ENCODE assay signal across 11 cellular contexts in genomic region chr4:25088342-25088952, GRCh38. TPM values are rescaled to one million over a fixed set of nuclear protein-coding genes. Genes with fewer than 3 reads are reported as not detected.
DNase-seq lines count a peak whose midpoint lies in the region; FAIRE-seq and TF ChIP-seq lines count a peak whose summit lies in the region.
"Had no signal": no experiment of that assay in that cellular context is flagged by ENCODE, and none has a peak within 500 bp of the region (broad histone marks: within the 10 kb centered on the region; RNA-seq: fewer than 3 reads in every experiment).

No MANE protein-coding gene starts in this region.

- peaks cover 7% of the 10 kb centered on the region for H3K9me3 Mint-ChIP-seq in MCF 10A (ENCODE audit: unreplicated experiment)

- H3K36me3 Mint-ChIP-seq in MCF 10A (ENCODE audit: insufficient read depth, unreplicated experiment): no peaks in the 10 kb centered on the region

- H3K9me3 ChIP-seq in H1 (ENCODE audit: insufficient read depth in 2 of 2, low read depth in 1 of 2, low read length in 1 of 2) (peaks cover 5% of the 10 kb centered on the region in 2 experiments), skeletal muscle tissue (ENCODE audit: control insufficient read depth in 3 of 3, low read length in 3 of 3) (peaks cover 0 to under 1% (median 0%) of the 10 kb centered on the region in 3 donors)

- TF ChIP-seq RAD21 in H1 (IDR thresholded peaks at IDR 0.05 in 1 of 2, conservative IDR thresholded peaks at IDR 0.05 in 1 of 2; ENCODE audit: low read depth in 2 of 2, low read length in 2 of 2): no peak

- no peak overlapping the region for H4K91ac ChIP-seq in H1 (replicated peaks; ENCODE audit: insufficient read length, low read length)

- no peaks in the 10 kb centered on the region for H4K20me1 ChIP-seq in H1 (replicated peaks in 1 of 2; ENCODE audit: control insufficient read depth in 1 of 2, insufficient read depth in 2 of 2, low read length in 2 of 2)

- no peak overlapping the region for H2BK20ac ChIP-seq in H1 (ENCODE audit: low read length)

- in situ Hi-C loops in KBM-7 (cut with MboI; ENCODE audit: low pct_unique_long_range_greater_than_20kb, low sequenced_read_pairs): no loop called here

- H3K56ac ChIP-seq in H1 (replicated peaks; ENCODE audit: insufficient read length, low read depth, low read length): no peak overlapping the region

- WGBS in H1 (ENCODE audit: extremely low coverage in 1 of 2, insufficient coverage in 1 of 2, insufficient read length in 1 of 2, insufficient replicate concordance in 2 of 2, low coverage in 1 of 2, low lambda C conversion rate in 2 of 2, missing lambda C conversion rate in 1 of 2), 2 experiments: 67% methylated on average over 35 of the region's 37 CpGs; no CpG with 5 or more reads in 1 of the 2 experiments

- H4K5ac ChIP-seq in H1 (ENCODE audit: insufficient read length, low read depth, low read length): no peak overlapping the region

- peaks cover 0 to 3% (median 1%) of the 10 kb centered on the region in 4 experiments; a peak in 2 of 7 replicates for H3K27me3 ChIP-seq in H1 (replicated peaks in 1 of 4; ENCODE audit: control insufficient read depth in 3 of 4, extremely low read depth in 1 of 4, insufficient read depth in 3 of 4, low read length in 3 of 4)
- H3K27me3 ChIP-seq in skeletal muscle tissue (ENCODE audit: control insufficient read depth in 3 of 3, insufficient read depth in 3 of 3, low read length in 3 of 3): peaks cover 8 to 14% (median 13%) of the 10 kb centered on the region in 3 donors

- TF ChIP-seq CTCF in H1 (IDR thresholded peaks at IDR 0.05; ENCODE audit: control extremely low read depth in 1 of 3, insufficient read depth in 1 of 3, low read depth in 1 of 3, low read length in 3 of 3) (no peak), MCF 10A (IDR thresholded peaks at IDR 0.05; ENCODE audit: unreplicated experiment) (no peak)

- BruUV-seq in MCF 10A (replicated peaks; lab: Mats Ljungman, UMichigan): no TSS peak

- DNase-seq in NCI-H1694 (lab: John Stamatoyannopoulos, UW): peak; percentile 20
- DNase-seq in NCI-H1694 treated with DMSO at 0.1 percent for 48 hours (lab: John Stamatoyannopoulos, UW): no peak
- peak; percentile 78 for DNase-seq in KBM-7
- no peak for DNase-seq in H1 (ENCODE audit: low read depth in 1 of 2, low spot score in 2 of 2)
- no peak for DNase-seq in MCF 10A (ENCODE audit: unreplicated experiment)
- DNase-seq in NCI-H2029 treated with DMSO at 0.1 percent for 48 hours (lab: John Stamatoyannopoulos, UW): no peak
- no peak for DNase-seq in activated CD4-positive, alpha-beta T cell treated with anti-CD3 and anti-CD28 coated beads, Interleukin-2, amount 50 U/mL, for 48 hours

- CTCF ChIA-PET in H1 (lab: Charles Lee; ENCODE audit: partially characterized antibody): no interaction called here
- CTCF ChIA-PET in MCF 10A (lab: Yijun Ruan, JAX): no interaction called here

- no peak overlapping the region for H3K4me3 Mint-ChIP-seq in MCF 10A (ENCODE audit: unreplicated experiment)

- no peak for TF ChIP-seq POLR2A in H1 (IDR thresholded peaks at IDR 0.05; ENCODE audit: control extremely low read depth in 1 of 2, low read depth in 2 of 2, low read length in 2 of 2)

- H2BK120ac ChIP-seq in H1 (replicated peaks; ENCODE audit: low read depth, low read length): no peak overlapping the region

- no peaks in the 10 kb centered on the region for H3K36me3 ChIP-seq in H1 (ENCODE audit: control insufficient read depth in 2 of 4, insufficient read depth in 4 of 4, low read length in 3 of 4)
- no peaks in the 10 kb centered on the region for H3K36me3 ChIP-seq in skeletal muscle tissue (ENCODE audit: control insufficient read depth in 3 of 3, insufficient read depth in 3 of 3, low read length in 3 of 3)

- H2AK5ac ChIP-seq in H1 (ENCODE audit: low read depth, low read length): no peak overlapping the region

- H2BK12ac ChIP-seq in H1 (ENCODE audit: low read depth, low read length): no peak overlapping the region

- peak overlapping the region in 2 of 4 experiments; percentile 1 to 31; a peak in 3 of 8 replicates for H3K4me3 ChIP-seq in H1 (ENCODE audit: extremely low read depth in 1 of 4, insufficient read depth in 2 of 4, low read depth in 3 of 4, low read length in 4 of 4)
- H3K4me3 ChIP-seq in skeletal muscle tissue (ENCODE audit: low read length in 3 of 3): peak overlapping the region; percentile 14 to 41 (median 38)

- H3K79me2 ChIP-seq in H1 (ENCODE audit: control insufficient read depth in 1 of 2, insufficient read depth in 2 of 2, low read length in 2 of 2): no peaks in the 10 kb centered on the region

- FAIRE-seq in H1 (lab: Jason Lieb, UNC): no peak

- H3K4ac ChIP-seq in H1 (replicated peaks; ENCODE audit: insufficient read length, low read depth, low read length): no peak overlapping the region

- peaks cover 0 to 8% (median 3%) of the 10 kb centered on the region in 4 experiments; a peak in 4 of 7 replicates for H3K4me1 ChIP-seq in H1 (replicated peaks in 1 of 4; ENCODE audit: control insufficient read depth in 3 of 4, insufficient read depth in 4 of 4, low read length in 3 of 4)
- peaks cover 0 to 4% (median 4%) of the 10 kb centered on the region in 3 donors for H3K4me1 ChIP-seq in skeletal muscle tissue (ENCODE audit: control insufficient read depth in 3 of 3, insufficient read depth in 3 of 3, low read length in 3 of 3)

- no peaks in the 10 kb centered on the region for H3K23me2 ChIP-seq in H1 (ENCODE audit: low read depth, low read length)

- H3K23ac ChIP-seq in H1 (ENCODE audit: insufficient read length): no peak overlapping the region

- no peak overlapping the region for H2BK15ac ChIP-seq in H1 (ENCODE audit: low read length)

- no peak overlapping the region for H3K14ac ChIP-seq in H1 (ENCODE audit: insufficient read length)

- H3K79me1 ChIP-seq in H1 (ENCODE audit: low read depth, low read length): no peaks in the 10 kb centered on the region

- no peak for TF ChIP-seq EP300 in H1 (IDR thresholded peaks at IDR 0.05; ENCODE audit: borderline replicate concordance in 1 of 2, low read depth in 2 of 2, low read length in 2 of 2)

- no peak overlapping the region for H3K18ac ChIP-seq in H1 (ENCODE audit: extremely low read depth, low read length)

- peak overlapping the region; percentile 54; the same call in 1 of the 2 replicates for H2AFZ ChIP-seq in H1 (ENCODE audit: low read length)

- no peak overlapping the region for H3K9ac ChIP-seq in H1 (replicated peaks in 1 of 4; ENCODE audit: extremely low read depth in 1 of 4, low read depth in 3 of 4, low read length in 3 of 4)
- H3K9ac ChIP-seq in skeletal muscle tissue (ENCODE audit: low read depth in 1 of 3, low read length in 3 of 3): peak overlapping the region in 1 of 3 donors; percentile 60

- H3K27ac ChIP-seq in H1 (ENCODE audit: low read depth, low read length) (no peak overlapping the region), skeletal muscle tissue (ENCODE audit: low read depth, low read length) (no peak overlapping the region)
- H3K27ac ChIP-seq: 22Rv1 had no signal

- no peak overlapping the region for H3K27ac Mint-ChIP-seq in MCF 10A (ENCODE audit: low read depth, unreplicated experiment)

- peak overlapping the region in 1 of 2 experiments; percentile 2; a peak in 2 of 4 replicates for H3K4me2 ChIP-seq in H1 (ENCODE audit: insufficient read depth in 1 of 2, low read depth in 2 of 2, low read length in 2 of 2)

- H3K4me1 Mint-ChIP-seq in MCF 10A (ENCODE audit: insufficient read depth, unreplicated experiment): no peaks in the 10 kb centered on the region

- POLR2A ChIA-PET in H1 (lab: Charles Lee; ENCODE audit: partially characterized antibody): interaction anchor here (0.6 kb wide), 1 partner anchor 14 kb away, joined by 4 read pairs; no protein-coding TSS in a partner anchor
- POLR2A ChIA-PET in MCF 10A (lab: Yijun Ruan, JAX): no interaction called here

- peak overlapping the region; percentile 7; the same call in 1 of the 2 replicates for H4K8ac ChIP-seq in H1 (ENCODE audit: extremely low read depth, insufficient read depth, low read length)

- no peaks in the 10 kb centered on the region for H3K27me3 Mint-ChIP-seq in MCF 10A (ENCODE audit: insufficient read depth, unreplicated experiment)

- intact Hi-C loops in MCF 10A (cut with micrococcal nuclease): no loop called here

- no peak overlapping the region for H2BK5ac ChIP-seq in H1 (ENCODE audit: low read depth, low read length)

TF ChIP-seq in H1, 55 proteins besides CTCF, POLR2A, EP300 and RAD21 (continues in another document):
- no peak for TF ChIP-seq PHF8 (conservative IDR thresholded peaks at IDR 0.05; ENCODE audit: low read depth, low read length)
- TF ChIP-seq KDM5A (IDR thresholded peaks at IDR 0.05; ENCODE audit: low read length): no peak
- TF ChIP-seq CBX8 (IDR thresholded peaks at IDR 0.05; ENCODE audit: borderline replicate concordance, low read depth, low read length): no peak
- no peak for TF ChIP-seq CHD1 (IDR thresholded peaks at IDR 0.05; ENCODE audit: low read depth, low read length)
- no peak for TF ChIP-seq GABPA (IDR thresholded peaks at IDR 0.05; ENCODE audit: borderline replicate concordance, insufficient read depth, low read length)
- no peak for TF ChIP-seq SRF (IDR thresholded peaks at IDR 0.05; ENCODE audit: low read depth, low read length)
- no peak for TF ChIP-seq ZNF274 (IDR thresholded peaks at IDR 0.05; ENCODE audit: borderline replicate concordance, extremely low read depth, low read length)
- no peak for TF ChIP-seq TAF1 (IDR thresholded peaks at IDR 0.05; ENCODE audit: low read depth, low read length)
- no peak for TF ChIP-seq YY1 (IDR thresholded peaks at IDR 0.05; ENCODE audit: low read depth, low read length)
- TF ChIP-seq NRF1 (IDR thresholded peaks at IDR 0.05; ENCODE audit: low read depth, low read length): no peak
- no peak for TF ChIP-seq HDAC6 (IDR thresholded peaks at IDR 0.05; ENCODE audit: low read depth, low read length)
- no peak for TF ChIP-seq BRCA1 (IDR thresholded peaks at IDR 0.05; ENCODE audit: low read depth, low read length)
- no peak for TF ChIP-seq MAFK (IDR thresholded peaks at IDR 0.05; ENCODE audit: low read depth, low read length)
- TF ChIP-seq SUZ12 (IDR thresholded peaks at IDR 0.05; ENCODE audit: low read length): no peak
- no peak for TF ChIP-seq HDAC2 (IDR thresholded peaks at IDR 0.05; ENCODE audit: borderline replicate concordance in 1 of 2, low read depth in 2 of 2, low read length in 2 of 2)
- TF ChIP-seq POLR2AphosphoS5 (IDR thresholded peaks at IDR 0.05; ENCODE audit: low read depth, low read length): no peak

RNA-seq across cellular contexts. Expression of gene LGI2, which starts 57.7 kb away (rescaled TPM):
- total RNA-seq in H1 (2021; fragmentation: NEBNext Ultra II Directional; extraction: Animal tissue kit (Norgen Biotek cat#: 25700)): 4.0 and 4.8 TPM in 2 replicates
- polyA plus RNA-seq in H1 (2011; rRNA removed): 1.4 and 2.3 TPM in 2 replicates
- 2.5 TPM for polyA plus RNA-seq in H1 (2011; cell fraction: cytosol; rRNA removed)
- 1.4 TPM for polyA plus RNA-seq in H1 (2011; cell fraction: nucleus; rRNA removed)
- polyA plus RNA-seq in H1 (2012, experiment 1 of 2): 1.7 to 3.3 TPM (median 2.3 TPM) in 4 replicates
- polyA plus RNA-seq in H1 (2012, experiment 2 of 2): 0.50 TPM
- 2.0 TPM for polyA plus RNA-seq in H1 (2013, experiment 1 of 2)
- 2.2 TPM for polyA plus RNA-seq in H1 (2013, experiment 2 of 2)
- 2.7 and 4.1 TPM in 2 replicates for polyA minus RNA-seq in H1 (2011; rRNA and poly(A)+ RNA removed)
- 1.2 TPM for polyA minus RNA-seq in H1 (2011; cell fraction: cytosol; rRNA and poly(A)+ RNA removed)
- 3.0 TPM for polyA minus RNA-seq in H1 (2011; cell fraction: nucleus; rRNA and poly(A)+ RNA removed)
- total RNA-seq in skeletal muscle tissue (1.6 TPM), MCF 10A (2022) (0.20 TPM in 1 of 2 replicates, not detected in the other)
- total RNA-seq: activated CD8-positive, alpha-beta memory T cell treated with anti-CD3 and anti-CD28 coated beads for 36 hours; lung microvascular endothelial cell had no signal

Comparison
In these comparisons a context has a peak if more than half of its experiments do, and no peak if none do; other contexts are left out.
1. DNase-seq: peak in NCI-H1694 (single experiment) and KBM-7 (single experiment); none in NCI-H1694 treated with DMSO at 0.1 percent for 48 hours (single experiment), H1 (0 of 2), MCF 10A (single experiment), NCI-H2029 treated with DMSO at 0.1 percent for 48 hours (single experiment) and activated CD4-positive, alpha-beta T cell treated with anti-CD3 and anti-CD28 coated beads, Interleukin-2, amount 50 U/mL, for 48 hours (0 of 2).